ENCODE assay signal across 10 cellular contexts in the genomic region with DNA sequence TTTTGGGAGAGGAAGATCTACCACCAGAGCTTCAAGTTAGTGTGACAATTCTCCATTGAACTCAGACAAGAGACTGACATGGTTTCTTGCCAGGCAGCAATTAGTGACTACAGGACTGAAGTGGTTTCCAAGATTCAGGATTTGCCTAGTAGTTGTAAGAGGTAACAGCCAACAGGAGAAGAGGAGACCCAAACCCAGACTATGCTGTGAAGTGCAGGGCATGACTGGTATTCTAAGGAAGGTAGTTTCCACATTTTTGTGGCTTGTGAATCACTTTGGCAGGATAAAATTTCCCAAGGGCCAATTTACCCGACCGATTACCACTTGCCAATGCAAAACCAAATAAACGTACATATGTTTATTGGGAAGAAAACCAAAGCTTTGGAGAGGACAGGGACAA. TPM values are rescaled to one million over a fixed set of nuclear protein-coding genes. Genes with fewer than 3 reads are reported as not detected.
DNase-seq lines count a peak whose midpoint lies in the region; ATAC-seq, FAIRE-seq and TF ChIP-seq lines count a peak whose summit lies in the region.
"Had no signal": no experiment of that assay in that cellular context is flagged by ENCODE, and none has a peak within 500 bp of the region (broad histone marks: within the 10 kb centered on the region; RNA-seq: fewer than 3 reads in every experiment).

No MANE protein-coding gene starts in this region.

- H3K4me2 ChIP-seq in IMR-90 (ENCODE audit: low read depth, low read length), result no peak overlapping the region
- H3K4me2 ChIP-seq in keratinocyte (ENCODE audit: control insufficient read depth, extremely low read depth, insufficient read depth, low read depth, low read length), result peak overlapping the region; percentile 33

- peak overlapping the region; percentile 11; the same call in 1 of the 2 replicates for H3K18ac ChIP-seq in IMR-90 (ENCODE audit: low read depth, low read length)

- BruUV-seq in IMR-90 (replicated peaks; lab: Mats Ljungman, UMichigan), result no TSS peak

- H3K36me3 ChIP-seq in IMR-90 (ENCODE audit: control insufficient read depth, insufficient read depth, low read length) (no peaks in the 10 kb centered on the region), keratinocyte (ENCODE audit: control insufficient read depth in 2 of 2, extremely low read depth in 1 of 2, insufficient read depth in 2 of 2, low read length in 2 of 2) (no peaks in the 10 kb centered on the region)
- H3K36me3 ChIP-seq: thyroid gland had no signal

- H3K23ac ChIP-seq in IMR-90 (ENCODE audit: low read depth, low read length), result peak overlapping the region; percentile 33; the same call in 1 of the 2 replicates

- H4K8ac ChIP-seq in IMR-90 (ENCODE audit: low read depth in 2 of 2, low read length in 2 of 2), result no peak overlapping the region

- H3K27me3 Mint-ChIP-seq in activated naive CD8-positive, alpha-beta T cell, result no peaks in the 10 kb centered on the region
- H3K27me3 Mint-ChIP-seq in osteocyte (ENCODE audit: unreplicated experiment), result peaks cover 28% of the 10 kb centered on the region

- H3K4me1 ChIP-seq in IMR-90 (ENCODE audit: control insufficient read depth, insufficient read depth, low read length) (peaks cover 13% of the 10 kb centered on the region), keratinocyte (ENCODE audit: control insufficient read depth, extremely low read depth, insufficient read depth, low read length) (peaks cover 23% of the 10 kb centered on the region)

- peak overlapping the region; percentile 97 for H3K27ac Mint-ChIP-seq in activated naive CD8-positive, alpha-beta T cell
- no peak overlapping the region for H3K27ac Mint-ChIP-seq in osteocyte (ENCODE audit: unreplicated experiment)

- ATAC-seq in IMR-90 (ENCODE audit: low read depth) (peak; percentile 67), HG02970 (IDR thresholded peaks at IDR 0.05; ENCODE audit: low FRiP score, unreplicated experiment) (no peak)

- peaks cover 72% of the 10 kb centered on the region for H3K4me1 Mint-ChIP-seq in activated naive CD8-positive, alpha-beta T cell (ENCODE audit: low read depth)
- peaks cover 5% of the 10 kb centered on the region for H3K4me1 Mint-ChIP-seq in osteocyte (ENCODE audit: unreplicated experiment)

- no peak for TF ChIP-seq CTCF in AG09309 (IDR thresholded peaks at IDR 0.05; ENCODE audit: control insufficient read depth, insufficient read depth, low read depth, low read length, missing control alignments)
- no peak for TF ChIP-seq CTCF in IMR-90 (conservative IDR thresholded peaks at IDR 0.05; ENCODE audit: low read depth, low read length)
- TF ChIP-seq CTCF in keratinocyte (optimal IDR thresholded peaks at IDR 0.05 in 1 of 3, IDR thresholded peaks at IDR 0.05 in 1 of 3, conservative IDR thresholded peaks at IDR 0.05 in 1 of 3; ENCODE audit: extremely low read depth in 1 of 3, insufficient read depth in 2 of 3, low read length in 3 of 3), result no peak
- no peak for TF ChIP-seq CTCF in osteocyte (IDR thresholded peaks at IDR 0.05)

- no peaks in the 10 kb centered on the region for H3K79me1 ChIP-seq in IMR-90 (ENCODE audit: low read depth in 1 of 2, low read length in 2 of 2)

- peaks cover 3% of the 10 kb centered on the region for H3K9me3 Mint-ChIP-seq in activated naive CD8-positive, alpha-beta T cell (ENCODE audit: low read depth)
- no peaks in the 10 kb centered on the region for H3K9me3 Mint-ChIP-seq in osteocyte (ENCODE audit: unreplicated experiment)

- no peak for TF ChIP-seq RAD21 in IMR-90 (IDR thresholded peaks at IDR 0.05; ENCODE audit: low read length)

- H4K20me1 ChIP-seq in IMR-90 (ENCODE audit: insufficient read depth, low read length), result no peaks in the 10 kb centered on the region
- H4K20me1 ChIP-seq in keratinocyte (ENCODE audit: control insufficient read depth, extremely low read depth, insufficient read depth, low read length), result no peaks in the 10 kb centered on the region

- H3K4me3 ChIP-seq in AG09309 (ENCODE audit: control insufficient read depth, low read depth, low read length) (no peak overlapping the region), IMR-90 (ENCODE audit: insufficient read depth, low read depth, low read length) (no peak overlapping the region), keratinocyte (ENCODE audit: control insufficient read depth in 2 of 3, extremely low read depth in 1 of 3, insufficient read depth in 2 of 3, low read depth in 1 of 3, low read length in 3 of 3) (no peak overlapping the region)
- H3K4me3 ChIP-seq: thyroid gland had no signal

- dilution Hi-C loops in IMR-90 (cut with HindIII; ENCODE audit: low sequenced_read_pairs, unreplicated experiment) (no loop called here), keratinocyte (cut with MboI; ENCODE audit: extremely low pct_ligation_motif_present, low sequenced_read_pairs) (no loop called here)

- CTCF ChIA-PET in IMR-90 (lab: Yijun Ruan, JAX), result no interaction called here

- no peaks in the 10 kb centered on the region for H3K79me2 ChIP-seq in keratinocyte (ENCODE audit: control insufficient read depth, insufficient read depth, low read length)

- peak overlapping the region; percentile 36 for H2BK120ac ChIP-seq in IMR-90 (ENCODE audit: low read depth, low read length)

- WGBS in IMR-90 (ENCODE audit: extremely low coverage in 2 of 2, insufficient read length in 1 of 2), 2 experiments, result no CpG with 5 or more reads among the region's 3 CpGs

- H3K4me3 Mint-ChIP-seq in activated naive CD8-positive, alpha-beta T cell, result peak overlapping the region; percentile 78
- no peak overlapping the region for H3K4me3 Mint-ChIP-seq in osteocyte (ENCODE audit: unreplicated experiment)

- peak; percentile 80 for FAIRE-seq in keratinocyte (lab: Jason Lieb, UNC)

- peak; percentile 48 for DNase-seq in AG09309 (ENCODE audit: low read depth)
- peak; percentile 72 for DNase-seq in IMR-90
- peak; percentile 23 for DNase-seq in keratinocyte (ENCODE audit: low read depth, low spot score)
- no peak for DNase-seq in effector CD8-positive, alpha-beta T cell (lab: John Stamatoyannopoulos, UW)
- DNase-seq in osteocyte (ENCODE audit: extremely low spot score, unreplicated experiment), result no peak
- no peak for DNase-seq in NCI-H82 treated with DMSO at 0.1 percent for 48 hours (lab: John Stamatoyannopoulos, UW; ENCODE audit: unreplicated experiment)
- DNase-seq: DMS 273 treated with DMSO at 0.1 percent for 48 hours had no signal

- POLR2A ChIA-PET in IMR-90 (lab: Charles Lee; ENCODE audit: unreplicated experiment), result no interaction called here

- no peak overlapping the region for H2BK15ac ChIP-seq in IMR-90 (ENCODE audit: low read depth, low read length)

- H3K9me1 ChIP-seq in IMR-90 (ENCODE audit: insufficient read depth, low read length) (peaks cover 12% of the 10 kb centered on the region), keratinocyte (ENCODE audit: control insufficient read depth, extremely low read depth, insufficient read depth, low read length) (no peaks in the 10 kb centered on the region)

- H3K27me3 ChIP-seq in IMR-90 (ENCODE audit: control insufficient read depth, insufficient read depth, low read length), result no peaks in the 10 kb centered on the region
- H3K27me3 ChIP-seq in keratinocyte (ENCODE audit: control insufficient read depth, extremely low read depth, insufficient read depth, low read length), result no peaks in the 10 kb centered on the region
- H3K27me3 ChIP-seq: thyroid gland had no signal

- H2AK9ac ChIP-seq in IMR-90 (replicated peaks; ENCODE audit: low read depth, low read length, poor library complexity), result no peak overlapping the region

- H2BK20ac ChIP-seq in IMR-90 (ENCODE audit: low read depth, low read length), result peak overlapping the region; percentile 61; the same call in 1 of the 2 replicates

- peak overlapping the region; percentile 31; the same call in 1 of the 2 replicates for H4K91ac ChIP-seq in IMR-90 (ENCODE audit: insufficient read depth, low read depth, low read length)

- H3K27ac ChIP-seq in IMR-90 (ENCODE audit: insufficient read depth, low read length) (no peak overlapping the region), keratinocyte (ENCODE audit: control insufficient read depth, insufficient read depth, low read length) (peak overlapping the region; percentile 1)

- H3K56ac ChIP-seq in IMR-90 (ENCODE audit: extremely low read depth, insufficient read depth, low read length), result no peak overlapping the region

- no peak overlapping the region for H4K5ac ChIP-seq in IMR-90 (ENCODE audit: low read depth, low read length)

- in situ Hi-C loops in IMR-90 (cut with MboI; ENCODE audit: low sequenced_read_pairs), result no loop called here

- H3K4ac ChIP-seq in IMR-90 (ENCODE audit: low read depth, low read length), result peak overlapping the region; percentile 18; the same call in 1 of the 2 replicates

- H2BK5ac ChIP-seq in IMR-90 (ENCODE audit: low read depth, low read length, poor library complexity, severe bottlenecking), result no peak overlapping the region

- H3K14ac ChIP-seq in IMR-90 (replicated peaks; ENCODE audit: low read depth, low read length), result peak overlapping the region; percentile 59

- H3K9ac ChIP-seq in IMR-90 (ENCODE audit: low read depth, low read length) (no peak overlapping the region), keratinocyte (ENCODE audit: control insufficient read depth, extremely low read depth, insufficient read depth, low read length) (no peak overlapping the region)

- peaks cover 3% of the 10 kb centered on the region for H3K36me3 Mint-ChIP-seq in activated naive CD8-positive, alpha-beta T cell
- no peaks in the 10 kb centered on the region for H3K36me3 Mint-ChIP-seq in osteocyte (ENCODE audit: unreplicated experiment)

- no peaks in the 10 kb centered on the region for H3K9me3 ChIP-seq in IMR-90 (ENCODE audit: control insufficient read depth, insufficient read depth, low read length)
- H3K9me3 ChIP-seq in keratinocyte (ENCODE audit: control insufficient read depth, low read depth, low read length), result no peaks in the 10 kb centered on the region
- H3K9me3 ChIP-seq: thyroid gland had no signal

- peak overlapping the region; percentile 10 for H2AK5ac ChIP-seq in IMR-90 (ENCODE audit: low read depth, low read length)

- H2AFZ ChIP-seq in IMR-90 (replicated peaks; ENCODE audit: low read length, poor library complexity) (no peak overlapping the region), keratinocyte (ENCODE audit: control insufficient read depth, low read length) (no peak overlapping the region)

- no peak for TF ChIP-seq POLR2A in IMR-90 (IDR thresholded peaks at IDR 0.05; ENCODE audit: low read depth, low read length)

- intact Hi-C loops in IMR-90 (cut with micrococcal nuclease), result no loop called here

RNA-seq across cellular contexts. Expression of a gene that starts 14.7 kb away (rescaled TPM):
- total RNA-seq in IMR-90 (2012; rRNA removed), result 18.1 and 35.3 TPM in 2 replicates
- polyA plus RNA-seq in IMR-90 (2012; rRNA removed), result 34.4 and 43.6 TPM in 2 replicates
- polyA plus RNA-seq in IMR-90 (2012; cell fraction: cytosol; rRNA removed), result 4.0 and 6.2 TPM in 2 replicates
- 0.72 and 9.5 TPM in 2 replicates for polyA plus RNA-seq in IMR-90 (2012; cell fraction: nucleus; rRNA removed; ENCODE audit: low replicate concordance)
- 35.2 to 70.3 TPM (median 43.9 TPM) in 3 replicates for polyA plus RNA-seq in keratinocyte
- 119 TPM for polyA plus RNA-seq in keratinocyte (2011; ENCODE audit: low read depth)
- 56.5 and 106 TPM in 2 replicates for polyA plus RNA-seq in keratinocyte (2011; cell fraction: cytosol; rRNA removed)
- polyA plus RNA-seq in keratinocyte (2011; cell fraction: nucleus; rRNA removed), result 21.5 and 25.7 TPM in 2 replicates
- 50.9 and 55.7 TPM in 2 replicates for polyA plus RNA-seq in keratinocyte (2012; ENCODE audit: low replicate concordance)
- 9.2 to 29.5 TPM (median 13.0 TPM) in 3 replicates for polyA minus RNA-seq in keratinocyte
- 17.3 TPM for polyA minus RNA-seq in keratinocyte (2011; cell fraction: cytosol; rRNA and poly(A)+ RNA removed)
- 1.7 and 8.6 TPM in 2 replicates for polyA minus RNA-seq in keratinocyte (2011; cell fraction: nucleus; rRNA and poly(A)+ RNA removed)
- total RNA-seq in osteocyte, result 48.3 and 51.0 TPM in 2 replicates

Comparison
In these comparisons a context has a peak if more than half of its experiments do, and no peak if none do; other contexts are left out.
1. DNase-seq: peak in AG09309 (single experiment), IMR-90 (single experiment) and keratinocyte (single experiment); none in effector CD8-positive, alpha-beta T cell (single experiment), osteocyte (single experiment) and NCI-H82 treated with DMSO at 0.1 percent for 48 hours (single experiment).